Comparison of ENCODE assay signal across 16 cellular contexts in the genomic region with DNA sequence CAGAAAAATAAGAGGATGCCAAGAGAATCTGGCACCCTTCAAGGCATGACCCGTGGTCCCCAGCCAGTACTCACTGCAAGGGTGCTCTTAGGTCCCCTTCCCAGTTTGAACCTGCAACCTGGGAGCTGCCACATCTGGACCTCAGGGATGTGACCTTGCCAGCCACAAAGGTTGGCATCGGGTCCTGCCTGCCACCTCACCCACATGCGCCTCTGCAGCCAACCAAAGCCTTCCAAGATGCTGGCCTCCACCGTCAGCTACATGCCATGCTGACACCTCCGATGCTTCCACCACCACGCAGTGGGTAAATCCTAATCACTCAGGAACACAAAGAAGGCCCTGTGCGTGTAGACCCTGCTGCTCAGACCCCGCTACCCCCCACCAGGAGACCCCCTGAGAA. TPM values are rescaled to one million over a fixed set of nuclear protein-coding genes. Genes with fewer than 3 reads are reported as not detected.
DNase-seq lines count a peak whose midpoint lies in the region; ATAC-seq lines count a peak whose summit lies in the region.
"Had no signal": no experiment of that assay in that cellular context is flagged by ENCODE, and none has a peak within 500 bp of the region (broad histone marks: within the 10 kb centered on the region; RNA-seq: fewer than 3 reads in every experiment).

No MANE protein-coding gene starts in this region.

- peak overlapping the region in 3 of 10 experiments; percentile 8 to 41 (median 14); a peak in 4 of 20 replicates for H3K4me3 ChIP-seq in BLaER1 treated with 17β-estradiol and CSF1 and Interleukin-3, amounts not matched to agents 10 nM and 100 nM
- H3K4me3 ChIP-seq in GM23248, result no peak overlapping the region
- no peak overlapping the region for H3K4me3 ChIP-seq in neuronal stem cell (ENCODE audit: low read length in 2 of 2)
- H3K4me3 ChIP-seq: body of pancreas had no signal

- no peak overlapping the region for H3K14ac ChIP-seq in neuronal stem cell (ENCODE audit: low read length)

- H3K79me2 ChIP-seq in GM23248 (ENCODE audit: insufficient read depth), result peaks cover 100% of the 10 kb centered on the region

- peaks cover 0 to 7% (median 0%) of the 10 kb centered on the region in 11 experiments; a peak in 2 of 22 replicates for H3K9me3 ChIP-seq in BLaER1 treated with 17β-estradiol and CSF1 and Interleukin-3, amounts not matched to agents 10 nM and 100 nM (replicated peaks in 1 of 11)
- H3K9me3 ChIP-seq in GM23248 (ENCODE audit: low read depth) (no peaks in the 10 kb centered on the region), neuronal stem cell (replicated peaks in 1 of 2; ENCODE audit: control insufficient read depth in 2 of 2, insufficient read depth in 1 of 2, low read depth in 1 of 2, low read length in 2 of 2) (peaks cover 0 to under 1% of the 10 kb centered on the region in 2 donors)
- H3K9me3 ChIP-seq: body of pancreas had no signal

- H2BK12ac ChIP-seq in neuronal stem cell (ENCODE audit: low read length), result no peak overlapping the region

- H3K9ac ChIP-seq in BLaER1 treated with 17β-estradiol and CSF1 and Interleukin-3, amounts not matched to agents 10 nM and 100 nM, result peak overlapping the region; percentile 43 to 78 (median 63); a peak in 17 of 22 replicates
- peak overlapping the region; percentile 76 for H3K9ac ChIP-seq in GM23248
- peak overlapping the region; percentile 54 for H3K9ac ChIP-seq in neuronal stem cell (ENCODE audit: low read depth, low read length, poor library complexity)

- peak overlapping the region; percentile 77 for H3K23ac ChIP-seq in neuronal stem cell (ENCODE audit: low read depth, low read length, poor library complexity)

- no peak overlapping the region for H3K4ac ChIP-seq in neuronal stem cell (ENCODE audit: low read length)

- H2BK5ac ChIP-seq in neuronal stem cell (ENCODE audit: low read length), result no peak overlapping the region

- H3K79me1 ChIP-seq in neuronal stem cell (ENCODE audit: low read depth, low read length), result peaks cover 10% of the 10 kb centered on the region

- peak overlapping the region; percentile 71 to 98 (median 95) for H3K4me2 ChIP-seq in BLaER1 treated with 17β-estradiol and CSF1 and Interleukin-3, amounts not matched to agents 10 nM and 100 nM
- H3K4me2 ChIP-seq in GM23248 (ENCODE audit: unreplicated experiment), result no peak overlapping the region
- H3K4me2 ChIP-seq in neuronal stem cell (ENCODE audit: insufficient read depth, low read length, poor library complexity, severe bottlenecking), result no peak overlapping the region

- peaks cover 0 to 42% (median 7%) of the 10 kb centered on the region in 11 experiments; a peak in 11 of 22 replicates for H3K36me3 ChIP-seq in BLaER1 treated with 17β-estradiol and CSF1 and Interleukin-3, amounts not matched to agents 10 nM and 100 nM
- H3K36me3 ChIP-seq in GM23248 (ENCODE audit: low read depth) (no peaks in the 10 kb centered on the region), neuronal stem cell (replicated peaks in 1 of 2; ENCODE audit: control insufficient read depth in 2 of 2, insufficient read depth in 2 of 2, low read length in 2 of 2) (peaks cover 0 to 2% of the 10 kb centered on the region in 2 donors)

- 69 to 79% methylated on average over 8 of the region's 8 CpGs for WGBS in GM23248 (ENCODE audit: low coverage in 1 of 2, low lambda C conversion rate in 2 of 2, missing lambda C conversion rate in 2 of 2), 2 experiments
- no CpG with 5 or more reads among the region's 8 CpGs for whole genome bisulfite sequencing in neuronal stem cell (ENCODE audit: extremely low coverage in 2 of 2, insufficient read length in 2 of 2, insufficient replicate concordance in 1 of 2), 2 donors

- peak overlapping the region; percentile 66 to 100 (median 97); a peak in 21 of 22 replicates for H3K27ac ChIP-seq in BLaER1 treated with 17β-estradiol and CSF1 and Interleukin-3, amounts not matched to agents 10 nM and 100 nM
- peak overlapping the region; percentile 77; the same call in 1 of the 2 replicates for H3K27ac ChIP-seq in GM23248
- peak overlapping the region; percentile 90 for H3K27ac ChIP-seq in caudate nucleus (ENCODE audit: low read depth, low read length)
- H3K27ac ChIP-seq in neuronal stem cell (replicated peaks; ENCODE audit: low read length), result no peak overlapping the region

- H3K27me3 ChIP-seq in BLaER1 treated with 17β-estradiol and CSF1 and Interleukin-3, amounts not matched to agents 10 nM and 100 nM, result no peaks in the 10 kb centered on the region
- no peaks in the 10 kb centered on the region for H3K27me3 ChIP-seq in GM23248 (replicated peaks; ENCODE audit: insufficient read depth)
- H3K27me3 ChIP-seq in neuronal stem cell (ENCODE audit: control insufficient read depth in 3 of 3, insufficient read depth in 3 of 3, low read depth in 1 of 3, low read length in 3 of 3), result peaks cover 0 to 4% (median 0%) of the 10 kb centered on the region in 3 experiments
- H3K27me3 ChIP-seq: body of pancreas had no signal

- no peak overlapping the region for H4K8ac ChIP-seq in neuronal stem cell (ENCODE audit: low read depth, low read length)

- no peak overlapping the region for H2BK120ac ChIP-seq in neuronal stem cell (ENCODE audit: low read depth, low read length)

- H2BK15ac ChIP-seq in neuronal stem cell (ENCODE audit: low read length), result no peak overlapping the region

- no peaks in the 10 kb centered on the region; the same call in 1 of the 2 replicates for H3F3A ChIP-seq in GM23248 (ENCODE audit: insufficient read depth)

- no peak for ATAC-seq in GM21576 (IDR thresholded peaks at IDR 0.05; ENCODE audit: unreplicated experiment)
- ATAC-seq: body of pancreas had no signal

- H3K4me1 ChIP-seq in BLaER1 treated with 17β-estradiol and CSF1 and Interleukin-3, amounts not matched to agents 10 nM and 100 nM, result peaks cover 79 to 100% (median 92%) of the 10 kb centered on the region in 10 experiments
- H3K4me1 ChIP-seq in GM23248 (ENCODE audit: insufficient read depth) (peaks cover 28% of the 10 kb centered on the region), neuronal stem cell (ENCODE audit: control insufficient read depth in 2 of 2, insufficient read depth in 1 of 2, low read depth in 1 of 2, low read length in 2 of 2) (peaks cover 9% of the 10 kb centered on the region in 2 donors)

- peaks cover 31 to 89% (median 57%) of the 10 kb centered on the region in 11 experiments; a peak in 21 of 22 replicates for H4K20me1 ChIP-seq in BLaER1 treated with 17β-estradiol and CSF1 and Interleukin-3, amounts not matched to agents 10 nM and 100 nM
- no peaks in the 10 kb centered on the region for H4K20me1 ChIP-seq in GM23248 (ENCODE audit: insufficient read depth)

- no peak for DNase-seq in GM23248
- no peak for DNase-seq in caudate nucleus (lab: John Stamatoyannopoulos, UW)
- DNase-seq in neuronal stem cell (ENCODE audit: low spot score), result no peak
- DNase-seq in stimulated activated CD4-positive, alpha-beta T cell treated with anti-CD3 and anti-CD28 coated beads, Interleukin-4, amount 100 ng/mL, for 1 hour, result no peak
- no peak for DNase-seq in NCI-H1930 (lab: John Stamatoyannopoulos, UW)
- DNase-seq in NCI-H2081 treated with DMSO at 0.1 percent for 48 hours (lab: John Stamatoyannopoulos, UW), result no peak
- DNase-seq: activated CD4-positive, CD25-positive, alpha-beta regulatory T cell treated with anti-CD3 and anti-CD28 coated beads, Interleukin-2, amount 50 U/mL, for 72 hours; Calu3; foreskin melanocyte; GOT3; KG1; NCI-H1436 treated with DMSO at 0.1 percent for 48 hours; NCI-H510A had no signal

- no peaks in the 10 kb centered on the region for H3K9me2 ChIP-seq in GM23248 (ENCODE audit: insufficient read depth)

- no peak overlapping the region for H4K91ac ChIP-seq in neuronal stem cell (ENCODE audit: low read depth, low read length, poor library complexity)

- H3K18ac ChIP-seq in neuronal stem cell (ENCODE audit: low read length), result no peak overlapping the region

- in situ Hi-C loops in GM23248 (cut with MboI), result no loop called here

- H2AFZ ChIP-seq in GM23248 (no peak overlapping the region), neuronal stem cell (ENCODE audit: low read length) (no peak overlapping the region)

- no peak overlapping the region for H2AK5ac ChIP-seq in neuronal stem cell (ENCODE audit: low read depth, low read length)

RNA-seq across cellular contexts. Expression of a gene that starts 35.1 kb away (rescaled TPM):
- total RNA-seq in GM23248 (2014; rRNA removed; shearing (Covaris generic)), result 22.1 and 24.2 TPM in 2 replicates
- polyA plus RNA-seq in GM23248 (2016; fragmentation: Nextera tagmentation; extraction: Ambion mirVana), result 16.4 and 17.1 TPM in 2 replicates
- 5.2 TPM for polyA plus RNA-seq in neuronal stem cell (2013, experiment 1 of 2)
- 5.2 TPM for polyA plus RNA-seq in neuronal stem cell (2013, experiment 2 of 2)

RNA-seq across cellular contexts. Expression of a gene that starts 48.8 kb away (rescaled TPM):
- 5.5 and 8.9 TPM in 2 replicates for total RNA-seq in GM23248 (2014; rRNA removed; shearing (Covaris generic))
- polyA plus RNA-seq in GM23248 (2016; fragmentation: Nextera tagmentation; extraction: Ambion mirVana), result 12.3 and 17.2 TPM in 2 replicates
- polyA plus RNA-seq in neuronal stem cell (2013, experiment 1 of 2), result 318 TPM
- polyA plus RNA-seq in neuronal stem cell (2013, experiment 2 of 2), result 304 TPM

RNA-seq across cellular contexts. Expression of a gene that starts 56.6 kb away (rescaled TPM):
- total RNA-seq in GM23248 (2014; rRNA removed; shearing (Covaris generic)), result 419 and 466 TPM in 2 replicates
- 195 and 208 TPM in 2 replicates for polyA plus RNA-seq in GM23248 (2016; fragmentation: Nextera tagmentation; extraction: Ambion mirVana)
- polyA plus RNA-seq in neuronal stem cell (2013, experiment 1 of 2), result 215 TPM
- polyA plus RNA-seq in neuronal stem cell (2013, experiment 2 of 2), result 207 TPM

Comparison
In these comparisons a context has a peak if more than half of its experiments do, and no peak if none do; other contexts are left out.
1. H3K4me2 ChIP-seq: peak in BLaER1 treated with 17β-estradiol and CSF1 and Interleukin-3, amounts not matched to agents 10 nM and 100 nM (11 of 11); none in GM23248 (single experiment) and neuronal stem cell (single experiment).
2. Peak in every context shown above with its lines, with median percentiles within 50 percentile points of each other: H3K9ac ChIP-seq.